ENCODE assay signal across 11 cellular contexts in the genomic region with DNA sequence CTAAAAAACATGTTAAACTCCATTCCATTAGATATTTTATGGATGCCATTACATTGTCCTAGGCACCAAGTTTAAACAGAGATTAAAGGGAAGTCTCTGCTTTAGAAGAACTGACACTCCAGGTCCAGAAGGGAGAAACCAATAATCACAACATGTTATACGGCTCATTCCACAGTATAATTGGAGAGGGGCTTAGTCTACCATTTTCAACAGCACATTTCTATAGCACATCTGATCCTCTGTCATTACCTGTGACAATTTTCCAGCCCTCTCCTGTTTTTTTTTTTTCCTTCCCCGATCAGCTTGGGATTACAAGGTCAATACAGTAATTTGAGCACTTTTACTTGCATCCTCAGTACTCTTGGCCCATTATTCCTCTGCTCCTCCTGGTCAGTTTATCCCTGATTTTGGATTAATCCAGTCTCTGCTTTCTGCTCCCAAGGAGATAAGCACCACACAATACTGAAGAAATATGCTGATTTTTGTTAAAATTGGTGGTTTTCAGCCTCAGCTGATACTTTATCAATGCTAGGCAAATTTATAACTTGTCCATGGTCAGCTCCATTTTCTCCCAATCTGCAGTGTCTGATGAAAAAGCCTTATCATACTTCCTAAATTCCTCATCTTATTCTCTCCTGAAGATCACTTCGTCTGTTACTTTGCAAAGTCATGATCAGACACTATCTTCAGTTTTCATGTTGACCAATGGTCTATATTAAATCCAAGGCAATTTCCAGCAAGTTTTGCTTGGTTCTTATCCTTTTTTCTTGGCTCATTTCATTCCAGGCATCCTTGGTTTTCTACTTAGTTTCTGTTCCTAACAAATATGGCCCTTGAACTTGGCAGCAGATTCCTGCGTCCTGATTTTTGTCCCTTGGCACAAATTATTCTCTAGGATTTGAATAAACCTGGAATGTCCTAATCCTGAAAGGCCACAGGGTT. TPM values are rescaled to one million over a fixed set of nuclear protein-coding genes. Genes with fewer than 3 reads are reported as not detected.
A peak's percentile ranks its signal among the peaks of the same experiment; 100 is the strongest.
DNase-seq lines count a peak whose midpoint lies in the region; ATAC-seq, FAIRE-seq and TF ChIP-seq lines count a peak whose summit lies in the region.
"Had no signal": no experiment of that assay in that cellular context is flagged by ENCODE, and none has a peak within 500 bp of the region (broad histone marks: within the 10 kb centered on the region; RNA-seq: fewer than 3 reads in every experiment).

No MANE protein-coding gene starts in this region.

- H3K27me3 ChIP-seq in Panc1 (ENCODE audit: control insufficient read depth, insufficient read depth, low read length) (no peaks in the 10 kb centered on the region), adrenal gland (no peaks in the 10 kb centered on the region)

- H3K36me3 ChIP-seq in Panc1 (ENCODE audit: control insufficient read depth, insufficient read depth, low read length) (peaks cover 16% of the 10 kb centered on the region), adrenal gland (replicated peaks in 1 of 2) (no peaks in the 10 kb centered on the region)

- TF ChIP-seq RAD21 in A549 (conservative IDR thresholded peaks at IDR 0.05 in 1 of 2, IDR thresholded peaks at IDR 0.05 in 1 of 2) = no peak

- no peak for TF ChIP-seq EP300 in A549 (IDR thresholded peaks at IDR 0.05)

- in situ Hi-C loops in Panc1 (cut with HindIII; ENCODE audit: low pct_unique_long_range_greater_than_20kb, low sequenced_read_pairs) = no loop called here

- TF ChIP-seq CTCF in A549 (IDR thresholded peaks at IDR 0.05) (no peak), Panc1 (IDR thresholded peaks at IDR 0.05) (no peak), adrenal gland (IDR thresholded peaks at IDR 0.05) (no peak)

- BruUV-seq in Panc1 (replicated peaks; lab: Mats Ljungman, UMichigan) = no TSS peak

- H3K4me3 ChIP-seq in A549 (no peak overlapping the region), Panc1 (ENCODE audit: low read depth in 2 of 2, low read length in 2 of 2) (no peak overlapping the region), adrenal gland (no peak overlapping the region)

- WGBS in A549 (ENCODE audit: missing lambda C conversion rate) = 87% methylated on average over 4 of the region's 4 CpGs
- WGBS in adrenal gland, 4 donors = 60 to 75% (median 68%) methylated on average over 4 of the region's 4 CpGs

- H3K4me2 ChIP-seq in A549 = no peak overlapping the region

- H3K9me3 ChIP-seq in A549 (no peaks in the 10 kb centered on the region), Panc1 (ENCODE audit: control insufficient read depth, insufficient read depth, low read depth, low read length) (no peaks in the 10 kb centered on the region), adrenal gland (replicated peaks in 1 of 3) (no peaks in the 10 kb centered on the region)

- FAIRE-seq in A549 (lab: Jason Lieb, UNC) (no peak), GM19239 (lab: Jason Lieb, UNC) (no peak)
- FAIRE-seq: TTC549 had no signal

- POLR2A ChIA-PET in A549 (lab: Yijun Ruan, JAX) = interaction anchor here (8.4 kb wide), 1 partner anchor 31 kb away, joined by 378 read pairs; the partner anchor contains the start of gene SYNCRIP
- POLR2A ChIA-PET in Panc1 (lab: Charles Lee) = interaction anchor here (0.6 kb wide), 1 partner anchor 98 kb away, joined by 4 read pairs; no protein-coding TSS in a partner anchor

- no peak for DNase-seq in A549 (ENCODE audit: low read depth in 1 of 2, low spot score in 1 of 2)
- peak; percentile 58 for DNase-seq in ELR (ENCODE audit: low read depth)
- no peak for DNase-seq in Panc1 (ENCODE audit: low read depth, low spot score)
- DNase-seq in epithelial cell of prostate (ENCODE audit: low read depth, low spot score) = no peak
- no peak for DNase-seq in GM19239 (ENCODE audit: insufficient read length, low spot score)
- no peak for DNase-seq in adrenal gland
- no peak for DNase-seq in NCI-H1048 (lab: John Stamatoyannopoulos, UW)
- DNase-seq: foreskin melanocyte, NCI-H510A treated with DMSO at 0.1 percent for 48 hours had no signal

- H3K27ac ChIP-seq in A549 = no peak overlapping the region
- no peak overlapping the region for H3K27ac ChIP-seq in Panc1 (ENCODE audit: low read length)
- H3K27ac ChIP-seq in epithelial cell of prostate = peak overlapping the region; percentile 5
- no peak overlapping the region for H3K27ac ChIP-seq in adrenal gland

- H3K4me1 ChIP-seq in A549 (peaks cover 38% of the 10 kb centered on the region; the same call in 2 of the 3 replicates), Panc1 (ENCODE audit: control insufficient read depth, insufficient read depth, low read length) (peaks cover 22% of the 10 kb centered on the region), adrenal gland (replicated peaks in 1 of 2) (peaks cover 24 to 33% of the 10 kb centered on the region in 2 donors)

- intact Hi-C loops in Panc1 (cut with micrococcal nuclease; ENCODE audit: unreplicated experiment) (no loop called here), adrenal gland (cut with DNase I) (loop anchor here in 1 of 2 donors (10.0 kb wide), 1 partner anchor 79 kb away; the partner anchor contains the start of gene SNX14)

- peak in 1 of 2 experiments; percentile 5; a peak in 1 of 6 replicates for ATAC-seq in A549
- ATAC-seq in Panc1 = peak; percentile 22; the same call in 1 of the 2 replicates
- ATAC-seq in GM21619 (IDR thresholded peaks at IDR 0.05; ENCODE audit: unreplicated experiment) = no peak

- CTCF ChIA-PET in A549 (lab: Yijun Ruan, JAX) = no interaction called here
- CTCF ChIA-PET in Panc1 (lab: Charles Lee) = no interaction called here

- no peak for TF ChIP-seq POLR2A in A549 (IDR thresholded peaks at IDR 0.05; ENCODE audit: low read length)
- TF ChIP-seq POLR2A in adrenal gland (IDR thresholded peaks at IDR 0.05) = no peak

TF ChIP-seq in A549, 52 proteins besides CTCF, POLR2A, EP300 and RAD21:
- TF ChIP-seq FOSB (CRISPR knock-in tag; IDR thresholded peaks at IDR 0.05) (peak; percentile 89; the same call in 1 of the 2 replicates), CBX2 (IDR thresholded peaks at IDR 0.05; ENCODE audit: borderline replicate concordance, low read depth) (no peak), RARB (CRISPR knock-in tag; IDR thresholded peaks at IDR 0.05) (peak; percentile 22; the same call in 1 of the 2 replicates), TFCP2L1 (CRISPR knock-in tag; IDR thresholded peaks at IDR 0.05) (peak; percentile 78; the same call in 1 of the 2 replicates), HOXA7 (CRISPR knock-in tag; IDR thresholded peaks at IDR 0.05) (peak; percentile 84)

RNA-seq across cellular contexts. Expression of gene SYNCRIP, which starts 30.8 kb away (rescaled TPM):
- polyA plus RNA-seq in A549 (2011; rRNA removed) (47.5 and 60.6 TPM in 2 replicates), A549 (2017; fragmentation: RNase III; extraction: RNeasy Plus Mini Kit Qiagen cat#74134 plus additional on column Dnase treatment) (100 to 108 TPM (median 102 TPM) in 3 replicates), adrenal gland (100 to 1,000 TPM in 1 of 3 donors, 10 to 100 TPM in 2; 21.9 to 173 (median 28.2) TPM)
- polyA plus RNA-seq in A549 (2012; cell fraction: cytosol; rRNA removed) = 14.7 and 15.2 TPM in 2 replicates
- 8.4 and 18.8 TPM in 2 replicates for polyA plus RNA-seq in A549 (2012; cell fraction: nucleus; rRNA removed)
- polyA minus RNA-seq in A549 (2011; rRNA and poly(A)+ RNA removed) = 14.1 and 18.4 TPM in 2 replicates
- total RNA-seq in Panc1 (2021; ENCODE audit: unreplicated experiment) (141 TPM), adrenal gland (100 to 1,000 TPM in 1 of 8 donors, 10 to 100 TPM in 7; 28.2 to 103 (median 54.9) TPM)
- 86.3 TPM for polyA plus RNA-seq in Panc1 (2012; ENCODE audit: insufficient read length)
